1 cellular context compared by ENCODE assay signal in the genomic region with DNA sequence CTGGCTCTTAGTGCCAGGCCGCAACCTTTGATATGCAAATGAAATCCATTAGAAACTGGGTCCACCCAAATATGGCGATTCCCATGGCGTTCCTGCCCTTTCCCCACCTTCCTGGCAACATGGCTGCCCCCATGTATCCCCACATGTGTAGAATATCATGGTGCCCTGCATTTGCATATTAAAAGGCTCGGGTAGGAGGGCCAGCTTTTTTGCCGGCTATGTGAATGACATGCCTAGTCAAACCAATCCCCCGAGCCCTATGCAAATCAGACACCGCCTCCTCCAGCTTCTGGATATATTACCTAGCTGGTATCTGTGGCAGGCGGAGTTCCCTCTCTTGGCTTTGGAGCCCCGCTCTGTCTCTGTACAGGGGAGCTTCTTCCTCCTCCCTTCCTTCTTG.
TF ChIP-seq lines count a peak whose summit lies in the region.

No MANE protein-coding gene starts in this region.

TF ChIP-seq in HEK293T, 16 proteins besides CTCF, POLR2A, EP300 and RAD21 (continued from another document):
- TF ChIP-seq, protein P1, sequence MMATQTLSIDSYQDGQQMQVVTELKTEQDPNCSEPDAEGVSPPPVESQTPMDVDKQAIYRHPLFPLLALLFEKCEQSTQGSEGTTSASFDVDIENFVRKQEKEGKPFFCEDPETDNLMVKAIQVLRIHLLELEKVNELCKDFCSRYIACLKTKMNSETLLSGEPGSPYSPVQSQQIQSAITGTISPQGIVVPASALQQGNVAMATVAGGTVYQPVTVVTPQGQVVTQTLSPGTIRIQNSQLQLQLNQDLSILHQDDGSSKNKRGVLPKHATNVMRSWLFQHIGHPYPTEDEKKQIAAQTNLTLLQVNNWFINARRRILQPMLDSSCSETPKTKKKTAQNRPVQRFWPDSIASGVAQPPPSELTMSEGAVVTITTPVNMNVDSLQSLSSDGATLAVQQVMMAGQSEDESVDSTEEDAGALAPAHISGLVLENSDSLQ (IDR thresholded peaks at IDR 0.05), result peak; percentile 63
